ENCODE assay signal across 1 cellular context in the genomic region with DNA sequence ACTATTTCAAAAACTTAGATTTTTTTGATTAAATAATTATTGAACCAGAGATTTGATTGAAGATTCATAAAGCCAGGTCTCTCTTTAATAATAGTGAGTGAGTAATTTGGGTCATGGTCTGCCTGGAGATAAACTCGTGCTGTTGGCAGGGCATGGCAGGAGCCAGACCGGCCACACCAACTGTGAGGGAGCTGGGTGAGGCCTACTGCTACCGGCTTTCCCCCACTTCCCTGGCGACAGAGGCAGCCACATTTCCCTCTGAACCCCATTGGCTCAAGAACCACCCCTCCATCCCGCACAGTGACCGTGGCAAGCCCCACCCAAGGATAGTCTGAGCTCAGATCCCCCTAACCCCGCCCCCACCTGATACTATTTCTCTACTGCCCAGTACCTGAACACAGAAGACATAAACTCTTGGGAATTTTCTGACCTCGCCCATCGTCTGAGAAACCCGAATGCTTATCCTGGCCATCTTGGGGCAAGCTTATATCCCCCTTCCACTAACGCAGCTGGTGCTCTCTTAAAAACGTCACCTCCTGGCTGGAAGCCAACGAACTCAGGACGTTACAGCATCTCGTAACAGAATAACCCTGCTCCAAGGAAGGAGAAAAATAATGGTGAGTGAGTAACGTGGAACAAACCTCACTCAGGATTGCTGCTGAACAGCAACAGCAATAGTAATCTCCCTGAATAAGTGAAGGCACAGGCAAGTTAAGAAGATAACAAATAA.
TF ChIP-seq lines count a peak whose summit lies in the region.

No MANE protein-coding gene starts in this region.

TF ChIP-seq in GM23338, 12 proteins besides CTCF, POLR2A, EP300 and RAD21 (continued from another document):
- TF ChIP-seq, protein P1, sequence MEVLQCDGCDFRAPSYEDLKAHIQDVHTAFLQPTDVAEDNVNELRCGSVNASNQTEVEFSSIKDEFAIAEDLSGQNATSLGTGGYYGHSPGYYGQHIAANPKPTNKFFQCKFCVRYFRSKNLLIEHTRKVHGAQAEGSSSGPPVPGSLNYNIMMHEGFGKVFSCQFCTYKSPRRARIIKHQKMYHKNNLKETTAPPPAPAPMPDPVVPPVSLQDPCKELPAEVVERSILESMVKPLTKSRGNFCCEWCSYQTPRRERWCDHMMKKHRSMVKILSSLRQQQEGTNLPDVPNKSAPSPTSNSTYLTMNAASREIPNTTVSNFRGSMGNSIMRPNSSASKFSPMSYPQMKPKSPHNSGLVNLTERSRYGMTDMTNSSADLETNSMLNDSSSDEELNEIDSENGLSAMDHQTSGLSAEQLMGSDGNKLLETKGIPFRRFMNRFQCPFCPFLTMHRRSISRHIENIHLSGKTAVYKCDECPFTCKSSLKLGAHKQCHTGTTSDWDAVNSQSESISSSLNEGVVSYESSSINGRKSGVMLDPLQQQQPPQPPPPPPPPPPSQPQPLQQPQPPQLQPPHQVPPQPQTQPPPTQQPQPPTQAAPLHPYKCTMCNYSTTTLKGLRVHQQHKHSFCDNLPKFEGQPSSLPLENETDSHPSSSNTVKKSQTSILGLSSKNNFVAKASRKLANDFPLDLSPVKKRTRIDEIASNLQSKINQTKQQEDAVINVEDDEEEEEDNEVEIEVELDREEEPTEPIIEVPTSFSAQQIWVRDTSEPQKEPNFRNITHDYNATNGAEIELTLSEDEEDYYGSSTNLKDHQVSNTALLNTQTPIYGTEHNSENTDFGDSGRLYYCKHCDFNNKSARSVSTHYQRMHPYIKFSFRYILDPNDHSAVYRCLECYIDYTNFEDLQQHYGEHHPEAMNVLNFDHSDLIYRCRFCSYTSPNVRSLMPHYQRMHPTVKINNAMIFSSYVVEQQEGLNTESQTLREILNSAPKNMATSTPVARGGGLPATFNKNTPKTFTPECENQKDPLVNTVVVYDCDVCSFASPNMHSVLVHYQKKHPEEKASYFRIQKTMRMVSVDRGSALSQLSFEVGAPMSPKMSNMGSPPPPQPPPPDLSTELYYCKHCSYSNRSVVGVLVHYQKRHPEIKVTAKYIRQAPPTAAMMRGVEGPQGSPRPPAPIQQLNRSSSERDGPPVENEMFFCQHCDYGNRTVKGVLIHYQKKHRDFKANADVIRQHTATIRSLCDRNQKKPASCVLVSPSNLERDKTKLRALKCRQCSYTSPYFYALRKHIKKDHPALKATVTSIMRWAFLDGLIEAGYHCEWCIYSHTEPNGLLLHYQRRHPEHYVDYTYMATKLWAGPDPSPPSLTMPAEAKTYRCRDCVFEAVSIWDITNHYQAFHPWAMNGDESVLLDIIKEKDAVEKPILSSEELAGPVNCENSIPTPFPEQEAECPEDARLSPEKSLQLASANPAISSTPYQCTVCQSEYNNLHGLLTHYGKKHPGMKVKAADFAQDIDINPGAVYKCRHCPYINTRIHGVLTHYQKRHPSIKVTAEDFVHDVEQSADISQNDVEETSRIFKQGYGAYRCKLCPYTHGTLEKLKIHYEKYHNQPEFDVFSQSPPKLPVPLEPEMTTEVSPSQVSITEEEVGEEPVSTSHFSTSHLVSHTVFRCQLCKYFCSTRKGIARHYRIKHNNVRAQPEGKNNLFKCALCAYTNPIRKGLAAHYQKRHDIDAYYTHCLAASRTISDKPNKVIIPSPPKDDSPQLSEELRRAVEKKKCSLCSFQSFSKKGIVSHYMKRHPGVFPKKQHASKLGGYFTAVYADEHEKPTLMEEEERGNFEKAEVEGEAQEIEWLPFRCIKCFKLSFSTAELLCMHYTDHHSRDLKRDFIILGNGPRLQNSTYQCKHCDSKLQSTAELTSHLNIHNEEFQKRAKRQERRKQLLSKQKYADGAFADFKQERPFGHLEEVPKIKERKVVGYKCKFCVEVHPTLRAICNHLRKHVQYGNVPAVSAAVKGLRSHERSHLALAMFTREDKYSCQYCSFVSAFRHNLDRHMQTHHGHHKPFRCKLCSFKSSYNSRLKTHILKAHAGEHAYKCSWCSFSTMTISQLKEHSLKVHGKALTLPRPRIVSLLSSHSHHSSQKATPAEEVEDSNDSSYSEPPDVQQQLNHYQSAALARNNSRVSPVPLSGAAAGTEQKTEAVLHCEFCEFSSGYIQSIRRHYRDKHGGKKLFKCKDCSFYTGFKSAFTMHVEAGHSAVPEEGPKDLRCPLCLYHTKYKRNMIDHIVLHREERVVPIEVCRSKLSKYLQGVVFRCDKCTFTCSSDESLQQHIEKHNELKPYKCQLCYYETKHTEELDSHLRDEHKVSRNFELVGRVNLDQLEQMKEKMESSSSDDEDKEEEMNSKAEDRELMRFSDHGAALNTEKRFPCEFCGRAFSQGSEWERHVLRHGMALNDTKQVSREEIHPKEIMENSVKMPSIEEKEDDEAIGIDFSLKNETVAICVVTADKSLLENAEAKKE (CRISPR knock-in tag; IDR thresholded peaks at IDR 0.05), result no peak
